Comparison of ENCODE assay signal across 13 cellular contexts in the genomic region with DNA sequence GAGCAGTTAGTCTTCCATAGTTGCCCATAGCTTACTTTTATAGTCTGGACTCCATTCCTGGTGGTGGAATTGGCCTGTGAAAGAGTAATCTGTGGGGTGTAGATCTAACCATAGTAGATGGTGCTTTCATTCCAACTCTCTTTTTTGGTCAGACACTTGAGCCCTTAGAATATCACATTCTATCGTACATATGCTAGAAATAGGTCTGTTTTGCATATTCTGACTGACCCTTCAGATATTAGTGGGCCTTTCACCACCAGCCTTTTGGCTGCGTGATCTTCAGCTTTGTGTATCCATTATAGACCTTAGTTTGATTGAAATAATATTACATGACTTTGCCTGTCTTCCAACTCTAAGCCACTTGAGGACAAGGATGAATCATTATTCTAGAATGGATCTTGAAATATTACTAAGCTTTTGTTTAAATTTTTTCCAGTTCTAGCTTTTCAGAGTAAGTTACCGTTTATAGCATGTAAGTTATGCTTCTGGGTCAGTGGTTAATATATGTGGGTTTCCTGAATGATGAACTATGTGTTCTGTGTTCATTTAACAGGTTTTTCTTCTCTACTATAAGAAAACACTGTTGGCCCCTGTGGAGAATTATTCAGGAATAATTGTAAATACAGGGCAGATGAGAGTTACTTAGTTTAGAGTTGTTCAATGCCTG. TPM values are rescaled to one million over a fixed set of nuclear protein-coding genes. Genes with fewer than 3 reads are reported as not detected.
DNase-seq lines count a peak whose midpoint lies in the region; ATAC-seq, FAIRE-seq and TF ChIP-seq lines count a peak whose summit lies in the region.
"Had no signal": no experiment of that assay in that cellular context is flagged by ENCODE, and none has a peak within 500 bp of the region (broad histone marks: within the 10 kb centered on the region; RNA-seq: fewer than 3 reads in every experiment).

No MANE protein-coding gene starts in this region.

- peaks cover 0 to 2% (median 0%) of the 10 kb centered on the region in 7 donors for H3K9me3 Mint-ChIP-seq in CD14-positive monocyte
- no peaks in the 10 kb centered on the region for H3K9me3 Mint-ChIP-seq in central memory CD8-positive, alpha-beta T cell

- peak; percentile 47 for FAIRE-seq in GM18507 (lab: Jason Lieb, UNC)

- peaks cover 61% of the 10 kb centered on the region for H3K4me1 Mint-ChIP-seq in CD14-positive monocyte
- peaks cover 70% of the 10 kb centered on the region for H3K4me1 Mint-ChIP-seq in central memory CD8-positive, alpha-beta T cell

- H3K36me3 Mint-ChIP-seq in CD14-positive monocyte = peaks cover 5 to 45% of the 10 kb centered on the region in 2 donors
- peaks cover 15% of the 10 kb centered on the region for H3K36me3 Mint-ChIP-seq in central memory CD8-positive, alpha-beta T cell (ENCODE audit: insufficient read depth)

- H3K27me3 Mint-ChIP-seq in CD14-positive monocyte (ENCODE audit: low read depth in 3 of 3) = no peaks in the 10 kb centered on the region
- no peaks in the 10 kb centered on the region for H3K27me3 Mint-ChIP-seq in central memory CD8-positive, alpha-beta T cell

- no peak overlapping the region for H3K4me3 Mint-ChIP-seq in CD14-positive monocyte
- H3K4me3 Mint-ChIP-seq in central memory CD8-positive, alpha-beta T cell = peak overlapping the region; percentile 12

- intact Hi-C loops in CD14-positive monocyte (cut with micrococcal nuclease) = loop anchor here in 1 of 2 donors (10.0 kb wide), 1 partner anchor 50 kb away; no protein-coding TSS in a partner anchor

- no peak for DNase-seq in CD14-positive monocyte (ENCODE audit: low spot score)
- DNase-seq in GM18507 (ENCODE audit: extremely low spot score, insufficient read length, low read depth) = no peak
- DNase-seq in central memory CD8-positive, alpha-beta T cell (ENCODE audit: low spot score in 2 of 2) = no peak
- DNase-seq in cortex of kidney (lab: John Stamatoyannopoulos, UW) = no peak
- DNase-seq in effector CD4-positive, alpha-beta T cell = no peak
- no peak for DNase-seq in NCI-H2081 treated with DMSO at 0.1 percent for 48 hours (lab: John Stamatoyannopoulos, UW)
- DNase-seq: adrenal gland, mesendoderm, MG63, SHP77 treated with DMSO at 0.1 percent for 48 hours, thyroid gland had no signal

- peak overlapping the region in 4 of 7 donors; percentile 25 to 73 (median 35) for H3K27ac Mint-ChIP-seq in CD14-positive monocyte
- peak overlapping the region; percentile 75 for H3K27ac Mint-ChIP-seq in central memory CD8-positive, alpha-beta T cell (ENCODE audit: low read depth)

- TF ChIP-seq CTCF in CD14-positive monocyte (IDR thresholded peaks at IDR 0.05) = no peak

- peak; percentile 73 for ATAC-seq in HG02885 (IDR thresholded peaks at IDR 0.05; ENCODE audit: poor library complexity, unreplicated experiment)
- ATAC-seq in central memory CD8-positive, alpha-beta T cell (replicated peaks; ENCODE audit: extremely low read depth, poor library complexity, severe bottlenecking) = no peak
- ATAC-seq in HG02642 (IDR thresholded peaks at IDR 0.05; ENCODE audit: poor library complexity, unreplicated experiment) = no peak

RNA-seq across cellular contexts. Expression of a gene that starts 8.7 kb away (rescaled TPM):
- polyA plus RNA-seq in CD14-positive monocyte = 100 to 1,000 TPM; 223 to 261 TPM
